9 cellular contexts compared by ENCODE assay signal in the genomic region with DNA sequence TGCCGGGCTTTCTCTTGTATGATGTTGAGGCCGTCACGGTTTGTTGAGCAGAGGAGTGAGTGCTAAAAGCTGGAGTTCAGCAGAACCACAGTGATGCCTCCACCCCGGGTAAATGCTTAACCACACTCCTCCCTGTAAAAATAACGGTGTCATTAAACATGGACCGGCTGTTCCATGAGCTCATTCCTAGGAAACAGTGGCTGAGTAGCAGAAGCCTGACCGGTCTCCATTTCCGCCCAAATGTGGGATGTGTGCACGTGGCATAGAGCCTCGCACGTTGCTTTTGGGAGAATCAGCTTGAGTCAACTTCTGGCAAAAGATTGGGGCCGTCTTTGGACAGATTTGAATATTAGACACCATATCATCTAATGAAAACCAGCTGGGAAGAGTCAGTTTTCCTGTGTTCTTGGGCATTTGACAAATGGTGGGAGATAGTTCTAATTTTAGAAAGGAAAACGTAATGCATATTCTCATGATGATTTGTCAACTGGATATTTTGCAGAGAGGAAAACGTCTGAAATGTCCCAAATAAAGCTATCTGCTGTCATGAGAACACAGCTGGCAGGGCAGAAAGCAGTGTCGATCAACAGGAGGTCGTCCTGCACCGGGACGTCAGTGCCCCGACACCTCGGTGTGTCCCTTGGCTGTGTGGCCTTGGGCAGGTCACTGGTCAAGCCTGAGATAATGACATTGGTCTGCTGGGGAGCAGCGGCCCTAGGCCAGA. TPM values are rescaled to one million over a fixed set of nuclear protein-coding genes. Genes with fewer than 3 reads are reported as not detected.
DNase-seq lines count a peak whose midpoint lies in the region; ATAC-seq, FAIRE-seq and TF ChIP-seq lines count a peak whose summit lies in the region.
"Had no signal": no experiment of that assay in that cellular context is flagged by ENCODE, and none has a peak within 500 bp of the region (broad histone marks: within the 10 kb centered on the region; RNA-seq: fewer than 3 reads in every experiment).

No MANE protein-coding gene starts in this region.

- H3K27ac Mint-ChIP-seq in neural progenitor cell: peak overlapping the region; percentile 78
- no peak overlapping the region for H3K27ac Mint-ChIP-seq in activated naive CD8-positive, alpha-beta T cell treated with anti-CD3 and anti-CD28 coated beads, Interleukin-2, amount 50 U/mL, for 24 hours

- H3K4me3 ChIP-seq in neural progenitor cell: no peak overlapping the region

- H3K27me3 Mint-ChIP-seq in neural progenitor cell (ENCODE audit: insufficient read depth, low read depth): peaks cover 13% of the 10 kb centered on the region
- H3K27me3 Mint-ChIP-seq in activated naive CD8-positive, alpha-beta T cell treated with anti-CD3 and anti-CD28 coated beads, Interleukin-2, amount 50 U/mL, for 24 hours: no peaks in the 10 kb centered on the region

- H3K4me1 ChIP-seq in neural progenitor cell: peaks cover 20% of the 10 kb centered on the region

- FAIRE-seq in HTR-8/SVneo (lab: Jason Lieb, UNC): no peak
- FAIRE-seq: colon had no signal

- no peak overlapping the region for H2AFZ ChIP-seq in neural progenitor cell (replicated peaks)

- H4K20me1 ChIP-seq in neural progenitor cell (ENCODE audit: low read depth): peaks cover 7% of the 10 kb centered on the region

- TF ChIP-seq CTCF in neural progenitor cell (IDR thresholded peaks at IDR 0.05): no peak

- H3K4me3 Mint-ChIP-seq in neural progenitor cell: no peak overlapping the region
- no peak overlapping the region for H3K4me3 Mint-ChIP-seq in activated naive CD8-positive, alpha-beta T cell treated with anti-CD3 and anti-CD28 coated beads, Interleukin-2, amount 50 U/mL, for 24 hours

- H3K9me3 ChIP-seq in neural progenitor cell (ENCODE audit: low read depth): no peaks in the 10 kb centered on the region

- in situ Hi-C loops in Caki2 (cut with HindIII; ENCODE audit: low pct_unique_long_range_greater_than_20kb, low sequenced_read_pairs): no loop called here

- no peak overlapping the region for H3K9ac ChIP-seq in neural progenitor cell

- H3K36me3 ChIP-seq in neural progenitor cell: no peaks in the 10 kb centered on the region

- H3F3A ChIP-seq in neural progenitor cell (ENCODE audit: low read depth): peaks cover 6% of the 10 kb centered on the region

- no peak for ATAC-seq in activated naive CD8-positive, alpha-beta T cell treated with anti-CD3 and anti-CD28 coated beads, Interleukin-2, amount 50 U/mL, for 24 hours
- no peak for ATAC-seq in HG03139 (IDR thresholded peaks at IDR 0.05; ENCODE audit: unreplicated experiment)

- no peaks in the 10 kb centered on the region for H3K27me3 ChIP-seq in neural progenitor cell

- DNase-seq in Caki2 (ENCODE audit: low read depth) (peak; percentile 88), GOT3 (lab: John Stamatoyannopoulos, UW) (peak; percentile 52), NCI-H2171 treated with DMSO at 0.1 percent for 48 hours (lab: John Stamatoyannopoulos, UW) (peak; percentile 72), ecto neural progenitor cell (ENCODE audit: low spot score) (peak; percentile 31), neural progenitor cell (ENCODE audit: low spot score) (no peak), HTR-8/SVneo (ENCODE audit: insufficient read length, low spot score) (no peak)
- no peak for DNase-seq in activated naive CD8-positive, alpha-beta T cell treated with anti-CD3 and anti-CD28 coated beads, Interleukin-2, amount 50 U/mL, for 24 hours

- peaks cover 3% of the 10 kb centered on the region for H3K36me3 Mint-ChIP-seq in neural progenitor cell
- H3K36me3 Mint-ChIP-seq in activated naive CD8-positive, alpha-beta T cell treated with anti-CD3 and anti-CD28 coated beads, Interleukin-2, amount 50 U/mL, for 24 hours (ENCODE audit: low read depth): no peaks in the 10 kb centered on the region

- no peak overlapping the region for H3K27ac ChIP-seq in neural progenitor cell

- no peaks in the 10 kb centered on the region for H3K9me3 Mint-ChIP-seq in neural progenitor cell
- H3K9me3 Mint-ChIP-seq in activated naive CD8-positive, alpha-beta T cell treated with anti-CD3 and anti-CD28 coated beads, Interleukin-2, amount 50 U/mL, for 24 hours: no peaks in the 10 kb centered on the region

- H3K4me1 Mint-ChIP-seq in neural progenitor cell: peaks cover 75% of the 10 kb centered on the region
- peaks cover 37% of the 10 kb centered on the region for H3K4me1 Mint-ChIP-seq in activated naive CD8-positive, alpha-beta T cell treated with anti-CD3 and anti-CD28 coated beads, Interleukin-2, amount 50 U/mL, for 24 hours

- no peaks in the 10 kb centered on the region for H3K79me2 ChIP-seq in neural progenitor cell (ENCODE audit: low read depth)

- H3K4me2 ChIP-seq in neural progenitor cell: no peak overlapping the region

RNA-seq across cellular contexts. Expression of a gene that starts 42.4 kb away (rescaled TPM):
- total RNA-seq in Caki2 (2014; rRNA removed; shearing (Covaris generic); ENCODE audit: low replicate concordance): 10.9 and 14.4 TPM in 2 replicates
- total RNA-seq in neural progenitor cell (ENCODE audit: low replicate concordance): 18.9 and 40.7 TPM in 2 replicates

Comparison
In these comparisons a context has a peak if more than half of its experiments do, and no peak if none do; other contexts are left out.
1. DNase-seq: peak in Caki2 (single experiment), GOT3 (single experiment), NCI-H2171 treated with DMSO at 0.1 percent for 48 hours (single experiment) and ecto neural progenitor cell (single experiment); none in neural progenitor cell (single experiment), activated naive CD8-positive, alpha-beta T cell treated with anti-CD3 and anti-CD28 coated beads, Interleukin-2, amount 50 U/mL, for 24 hours (single experiment) and HTR-8/SVneo (single experiment).